1 cellular context compared by ENCODE assay signal in the genomic region with DNA sequence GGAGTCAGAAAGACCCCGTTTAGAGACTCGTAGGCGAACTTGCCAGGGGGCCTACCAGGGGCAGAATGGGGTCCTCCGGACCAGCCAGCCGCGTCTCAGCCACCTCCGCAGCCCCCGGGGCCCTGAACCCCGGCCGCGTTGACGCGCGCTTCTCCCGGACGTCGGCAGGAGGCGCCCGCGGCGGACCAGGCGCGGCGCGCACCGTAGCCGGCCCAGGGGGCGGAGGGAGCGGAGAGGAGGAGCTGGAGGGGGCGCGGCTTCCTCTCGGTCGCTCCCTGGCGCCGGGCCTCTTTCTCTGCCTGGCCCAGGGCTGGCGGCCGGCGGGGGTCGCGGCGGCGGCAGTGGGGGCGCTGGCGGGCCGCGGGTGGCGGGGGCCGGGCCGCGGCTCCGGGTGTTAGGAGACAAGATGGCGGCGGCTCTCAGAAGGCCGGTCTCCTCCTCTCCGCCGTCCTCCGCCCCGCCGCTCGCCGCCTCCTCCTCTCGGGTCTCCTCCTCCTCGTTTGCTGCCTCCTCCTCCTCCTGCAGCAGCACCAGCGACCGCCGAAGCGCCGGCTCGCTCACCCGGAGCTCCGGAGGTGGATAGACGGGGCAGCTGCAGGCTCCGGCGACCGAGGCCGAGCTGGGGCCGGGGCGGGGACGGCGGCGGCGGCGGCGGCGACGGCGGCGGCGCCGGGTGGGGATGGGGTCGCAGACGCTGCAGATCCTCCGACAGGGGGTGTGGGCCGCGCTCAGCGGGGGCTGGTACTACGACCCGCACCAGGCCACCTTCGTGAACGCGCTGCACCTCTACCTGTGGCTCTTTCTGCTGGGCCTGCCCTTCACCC.
TF ChIP-seq lines count a peak whose summit lies in the region.

A gene (plus strand): TSS at position 288 of the 824 bp plus-strand sequence. CDS start 392 bp downstream, at position 680.

TF ChIP-seq in HepG2, 621 proteins besides CTCF, POLR2A, EP300 and RAD21 (continued from another document and continues in another):
- TF ChIP-seq, protein P1, sequence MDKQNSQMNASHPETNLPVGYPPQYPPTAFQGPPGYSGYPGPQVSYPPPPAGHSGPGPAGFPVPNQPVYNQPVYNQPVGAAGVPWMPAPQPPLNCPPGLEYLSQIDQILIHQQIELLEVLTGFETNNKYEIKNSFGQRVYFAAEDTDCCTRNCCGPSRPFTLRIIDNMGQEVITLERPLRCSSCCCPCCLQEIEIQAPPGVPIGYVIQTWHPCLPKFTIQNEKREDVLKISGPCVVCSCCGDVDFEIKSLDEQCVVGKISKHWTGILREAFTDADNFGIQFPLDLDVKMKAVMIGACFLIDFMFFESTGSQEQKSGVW (CRISPR knock-in tag; IDR thresholded peaks at IDR 0.05; ENCODE audit: borderline replicate concordance) = no peak
- no peak for TF ChIP-seq ZEB1 (IDR thresholded peaks at IDR 0.05; ENCODE audit: insufficient replicate concordance, low read depth)
- TF ChIP-seq MED8 (CRISPR knock-in tag; IDR thresholded peaks at IDR 0.05; ENCODE audit: insufficient replicate concordance) = no peak
- TF ChIP-seq HOXA5 (CRISPR knock-in tag; IDR thresholded peaks at IDR 0.05) = no peak
- peak; percentile 38; the same call in 1 of the 2 replicates for TF ChIP-seq ZKSCAN8 (CRISPR knock-in tag; IDR thresholded peaks at IDR 0.05; ENCODE audit: borderline replicate concordance)
- no peak for TF ChIP-seq HMGA1 (CRISPR knock-in tag; conservative IDR thresholded peaks at IDR 0.05)
- TF ChIP-seq, protein P2, sequence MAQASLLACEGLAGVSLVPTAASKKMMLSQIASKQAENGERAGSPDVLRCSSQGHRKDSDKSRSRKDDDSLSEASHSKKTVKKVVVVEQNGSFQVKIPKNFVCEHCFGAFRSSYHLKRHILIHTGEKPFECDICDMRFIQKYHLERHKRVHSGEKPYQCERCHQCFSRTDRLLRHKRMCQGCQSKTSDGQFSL (CRISPR knock-in tag; IDR thresholded peaks at IDR 0.05) = no peak
- no peak for TF ChIP-seq ZNF781 (CRISPR knock-in tag; IDR thresholded peaks at IDR 0.05; ENCODE audit: borderline replicate concordance, not compliant biosample characterization)
- TF ChIP-seq, protein P3, sequence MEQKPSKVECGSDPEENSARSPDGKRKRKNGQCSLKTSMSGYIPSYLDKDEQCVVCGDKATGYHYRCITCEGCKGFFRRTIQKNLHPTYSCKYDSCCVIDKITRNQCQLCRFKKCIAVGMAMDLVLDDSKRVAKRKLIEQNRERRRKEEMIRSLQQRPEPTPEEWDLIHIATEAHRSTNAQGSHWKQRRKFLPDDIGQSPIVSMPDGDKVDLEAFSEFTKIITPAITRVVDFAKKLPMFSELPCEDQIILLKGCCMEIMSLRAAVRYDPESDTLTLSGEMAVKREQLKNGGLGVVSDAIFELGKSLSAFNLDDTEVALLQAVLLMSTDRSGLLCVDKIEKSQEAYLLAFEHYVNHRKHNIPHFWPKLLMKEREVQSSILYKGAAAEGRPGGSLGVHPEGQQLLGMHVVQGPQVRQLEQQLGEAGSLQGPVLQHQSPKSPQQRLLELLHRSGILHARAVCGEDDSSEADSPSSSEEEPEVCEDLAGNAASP (CRISPR knock-in tag; IDR thresholded peaks at IDR 0.05; ENCODE audit: borderline replicate concordance) = no peak
- TF ChIP-seq ZNF674 (CRISPR knock-in tag; IDR thresholded peaks at IDR 0.05; ENCODE audit: low read depth) = no peak
- TF ChIP-seq ZNF607 (CRISPR knock-in tag; IDR thresholded peaks at IDR 0.05; ENCODE audit: borderline replicate concordance) = no peak
- TF ChIP-seq CEBPG (CRISPR knock-in tag; IDR thresholded peaks at IDR 0.05) = no peak
- no peak; the same call in 1 of the 2 replicates for TF ChIP-seq ZSCAN22 (CRISPR knock-in tag; IDR thresholded peaks at IDR 0.05)
- TF ChIP-seq ZNF367 (CRISPR knock-in tag; IDR thresholded peaks at IDR 0.05; ENCODE audit: borderline replicate concordance) = no peak; the same call in 1 of the 2 replicates
- TF ChIP-seq ARNT2 (CRISPR knock-in tag; IDR thresholded peaks at IDR 0.05; ENCODE audit: low read depth) = no peak; the same call in 1 of the 2 replicates
- TF ChIP-seq, protein P4, sequence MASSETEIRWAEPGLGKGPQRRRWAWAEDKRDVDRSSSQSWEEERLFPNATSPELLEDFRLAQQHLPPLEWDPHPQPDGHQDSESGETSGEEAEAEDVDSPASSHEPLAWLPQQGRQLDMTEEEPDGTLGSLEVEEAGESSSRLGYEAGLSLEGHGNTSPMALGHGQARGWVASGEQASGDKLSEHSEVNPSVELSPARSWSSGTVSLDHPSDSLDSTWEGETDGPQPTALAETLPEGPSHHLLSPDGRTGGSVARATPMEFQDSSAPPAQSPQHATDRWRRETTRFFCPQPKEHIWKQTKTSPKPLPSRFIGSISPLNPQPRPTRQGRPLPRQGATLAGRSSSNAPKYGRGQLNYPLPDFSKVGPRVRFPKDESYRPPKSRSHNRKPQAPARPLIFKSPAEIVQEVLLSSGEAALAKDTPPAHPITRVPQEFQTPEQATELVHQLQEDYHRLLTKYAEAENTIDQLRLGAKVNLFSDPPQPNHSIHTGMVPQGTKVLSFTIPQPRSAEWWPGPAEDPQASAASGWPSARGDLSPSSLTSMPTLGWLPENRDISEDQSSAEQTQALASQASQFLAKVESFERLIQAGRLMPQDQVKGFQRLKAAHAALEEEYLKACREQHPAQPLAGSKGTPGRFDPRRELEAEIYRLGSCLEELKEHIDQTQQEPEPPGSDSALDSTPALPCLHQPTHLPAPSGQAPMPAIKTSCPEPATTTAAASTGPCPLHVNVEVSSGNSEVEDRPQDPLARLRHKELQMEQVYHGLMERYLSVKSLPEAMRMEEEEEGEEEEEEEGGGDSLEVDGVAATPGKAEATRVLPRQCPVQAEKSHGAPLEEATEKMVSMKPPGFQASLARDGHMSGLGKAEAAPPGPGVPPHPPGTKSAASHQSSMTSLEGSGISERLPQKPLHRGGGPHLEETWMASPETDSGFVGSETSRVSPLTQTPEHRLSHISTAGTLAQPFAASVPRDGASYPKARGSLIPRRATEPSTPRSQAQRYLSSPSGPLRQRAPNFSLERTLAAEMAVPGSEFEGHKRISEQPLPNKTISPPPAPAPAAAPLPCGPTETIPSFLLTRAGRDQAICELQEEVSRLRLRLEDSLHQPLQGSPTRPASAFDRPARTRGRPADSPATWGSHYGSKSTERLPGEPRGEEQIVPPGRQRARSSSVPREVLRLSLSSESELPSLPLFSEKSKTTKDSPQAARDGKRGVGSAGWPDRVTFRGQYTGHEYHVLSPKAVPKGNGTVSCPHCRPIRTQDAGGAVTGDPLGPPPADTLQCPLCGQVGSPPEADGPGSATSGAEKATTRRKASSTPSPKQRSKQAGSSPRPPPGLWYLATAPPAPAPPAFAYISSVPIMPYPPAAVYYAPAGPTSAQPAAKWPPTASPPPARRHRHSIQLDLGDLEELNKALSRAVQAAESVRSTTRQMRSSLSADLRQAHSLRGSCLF (CRISPR knock-in tag; IDR thresholded peaks at IDR 0.05; ENCODE audit: borderline replicate concordance) = no peak
- TF ChIP-seq PPARG (CRISPR knock-in tag; conservative IDR thresholded peaks at IDR 0.05) = no peak
- TF ChIP-seq ZNF430 (CRISPR knock-in tag; IDR thresholded peaks at IDR 0.05) = 0 out of 2 replicates have a peak, but pooled peaks have one; percentile 59
- no peak for TF ChIP-seq ARHGAP35 (CRISPR knock-in tag; IDR thresholded peaks at IDR 0.05; ENCODE audit: borderline replicate concordance)
- TF ChIP-seq SALL1 (CRISPR knock-in tag; IDR thresholded peaks at IDR 0.05) = peak; percentile 79
- TF ChIP-seq, protein P5, sequence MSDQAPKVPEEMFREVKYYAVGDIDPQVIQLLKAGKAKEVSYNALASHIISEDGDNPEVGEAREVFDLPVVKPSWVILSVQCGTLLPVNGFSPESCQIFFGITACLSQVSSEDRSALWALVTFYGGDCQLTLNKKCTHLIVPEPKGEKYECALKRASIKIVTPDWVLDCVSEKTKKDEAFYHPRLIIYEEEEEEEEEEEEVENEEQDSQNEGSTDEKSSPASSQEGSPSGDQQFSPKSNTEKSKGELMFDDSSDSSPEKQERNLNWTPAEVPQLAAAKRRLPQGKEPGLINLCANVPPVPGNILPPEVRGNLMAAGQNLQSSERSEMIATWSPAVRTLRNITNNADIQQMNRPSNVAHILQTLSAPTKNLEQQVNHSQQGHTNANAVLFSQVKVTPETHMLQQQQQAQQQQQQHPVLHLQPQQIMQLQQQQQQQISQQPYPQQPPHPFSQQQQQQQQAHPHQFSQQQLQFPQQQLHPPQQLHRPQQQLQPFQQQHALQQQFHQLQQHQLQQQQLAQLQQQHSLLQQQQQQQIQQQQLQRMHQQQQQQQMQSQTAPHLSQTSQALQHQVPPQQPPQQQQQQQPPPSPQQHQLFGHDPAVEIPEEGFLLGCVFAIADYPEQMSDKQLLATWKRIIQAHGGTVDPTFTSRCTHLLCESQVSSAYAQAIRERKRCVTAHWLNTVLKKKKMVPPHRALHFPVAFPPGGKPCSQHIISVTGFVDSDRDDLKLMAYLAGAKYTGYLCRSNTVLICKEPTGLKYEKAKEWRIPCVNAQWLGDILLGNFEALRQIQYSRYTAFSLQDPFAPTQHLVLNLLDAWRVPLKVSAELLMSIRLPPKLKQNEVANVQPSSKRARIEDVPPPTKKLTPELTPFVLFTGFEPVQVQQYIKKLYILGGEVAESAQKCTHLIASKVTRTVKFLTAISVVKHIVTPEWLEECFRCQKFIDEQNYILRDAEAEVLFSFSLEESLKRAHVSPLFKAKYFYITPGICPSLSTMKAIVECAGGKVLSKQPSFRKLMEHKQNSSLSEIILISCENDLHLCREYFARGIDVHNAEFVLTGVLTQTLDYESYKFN (CRISPR knock-in tag; conservative IDR thresholded peaks at IDR 0.05) = peak; percentile 33; the same call in 1 of the 2 replicates
- no peak for TF ChIP-seq IRX3 (CRISPR knock-in tag; IDR thresholded peaks at IDR 0.05; ENCODE audit: borderline replicate concordance, low read depth)
- TF ChIP-seq SCMH1 (CRISPR knock-in tag; IDR thresholded peaks at IDR 0.05; ENCODE audit: borderline replicate concordance) = no peak
- TF ChIP-seq DMAP1 (CRISPR knock-in tag; IDR thresholded peaks at IDR 0.05) = no peak
- no peak for TF ChIP-seq ZFP82 (CRISPR knock-in tag; IDR thresholded peaks at IDR 0.05; ENCODE audit: borderline replicate concordance)
- no peak for TF ChIP-seq HNF4A (CRISPR knock-in tag; IDR thresholded peaks at IDR 0.05)
- TF ChIP-seq CENPT (CRISPR knock-in tag; IDR thresholded peaks at IDR 0.05; ENCODE audit: low read depth) = no peak
- TF ChIP-seq ZNF547 (CRISPR knock-in tag; IDR thresholded peaks at IDR 0.05) = no peak; the same call in 1 of the 2 replicates
- TF ChIP-seq ZNF577 (CRISPR knock-in tag; IDR thresholded peaks at IDR 0.05; ENCODE audit: borderline replicate concordance, low read depth) = no peak
- TF ChIP-seq KLF9 (CRISPR knock-in tag; IDR thresholded peaks at IDR 0.05; ENCODE audit: low read depth) = no peak
- TF ChIP-seq, protein P6, sequence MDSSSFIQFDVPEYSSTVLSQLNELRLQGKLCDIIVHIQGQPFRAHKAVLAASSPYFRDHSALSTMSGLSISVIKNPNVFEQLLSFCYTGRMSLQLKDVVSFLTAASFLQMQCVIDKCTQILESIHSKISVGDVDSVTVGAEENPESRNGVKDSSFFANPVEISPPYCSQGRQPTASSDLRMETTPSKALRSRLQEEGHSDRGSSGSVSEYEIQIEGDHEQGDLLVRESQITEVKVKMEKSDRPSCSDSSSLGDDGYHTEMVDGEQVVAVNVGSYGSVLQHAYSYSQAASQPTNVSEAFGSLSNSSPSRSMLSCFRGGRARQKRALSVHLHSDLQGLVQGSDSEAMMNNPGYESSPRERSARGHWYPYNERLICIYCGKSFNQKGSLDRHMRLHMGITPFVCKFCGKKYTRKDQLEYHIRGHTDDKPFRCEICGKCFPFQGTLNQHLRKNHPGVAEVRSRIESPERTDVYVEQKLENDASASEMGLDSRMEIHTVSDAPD (CRISPR knock-in tag; IDR thresholded peaks at IDR 0.05) = no peak
- TF ChIP-seq EEA1 (CRISPR knock-in tag; IDR thresholded peaks at IDR 0.05; ENCODE audit: borderline replicate concordance) = no peak
- TF ChIP-seq, protein P7, sequence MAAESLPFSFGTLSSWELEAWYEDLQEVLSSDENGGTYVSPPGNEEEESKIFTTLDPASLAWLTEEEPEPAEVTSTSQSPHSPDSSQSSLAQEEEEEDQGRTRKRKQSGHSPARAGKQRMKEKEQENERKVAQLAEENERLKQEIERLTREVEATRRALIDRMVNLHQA (CRISPR knock-in tag; IDR thresholded peaks at IDR 0.05) = no peak
- TF ChIP-seq ZNF7 (CRISPR knock-in tag; IDR thresholded peaks at IDR 0.05) = no peak
- TF ChIP-seq, protein P8, sequence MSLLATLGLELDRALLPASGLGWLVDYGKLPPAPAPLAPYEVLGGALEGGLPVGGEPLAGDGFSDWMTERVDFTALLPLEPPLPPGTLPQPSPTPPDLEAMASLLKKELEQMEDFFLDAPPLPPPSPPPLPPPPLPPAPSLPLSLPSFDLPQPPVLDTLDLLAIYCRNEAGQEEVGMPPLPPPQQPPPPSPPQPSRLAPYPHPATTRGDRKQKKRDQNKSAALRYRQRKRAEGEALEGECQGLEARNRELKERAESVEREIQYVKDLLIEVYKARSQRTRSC (CRISPR knock-in tag; IDR thresholded peaks at IDR 0.05; ENCODE audit: low read depth) = no peak
- TF ChIP-seq HNRNPK (IDR thresholded peaks at IDR 0.05; ENCODE audit: low read depth, low read length, poor library complexity, severe bottlenecking) = no peak
- TF ChIP-seq, protein P9, sequence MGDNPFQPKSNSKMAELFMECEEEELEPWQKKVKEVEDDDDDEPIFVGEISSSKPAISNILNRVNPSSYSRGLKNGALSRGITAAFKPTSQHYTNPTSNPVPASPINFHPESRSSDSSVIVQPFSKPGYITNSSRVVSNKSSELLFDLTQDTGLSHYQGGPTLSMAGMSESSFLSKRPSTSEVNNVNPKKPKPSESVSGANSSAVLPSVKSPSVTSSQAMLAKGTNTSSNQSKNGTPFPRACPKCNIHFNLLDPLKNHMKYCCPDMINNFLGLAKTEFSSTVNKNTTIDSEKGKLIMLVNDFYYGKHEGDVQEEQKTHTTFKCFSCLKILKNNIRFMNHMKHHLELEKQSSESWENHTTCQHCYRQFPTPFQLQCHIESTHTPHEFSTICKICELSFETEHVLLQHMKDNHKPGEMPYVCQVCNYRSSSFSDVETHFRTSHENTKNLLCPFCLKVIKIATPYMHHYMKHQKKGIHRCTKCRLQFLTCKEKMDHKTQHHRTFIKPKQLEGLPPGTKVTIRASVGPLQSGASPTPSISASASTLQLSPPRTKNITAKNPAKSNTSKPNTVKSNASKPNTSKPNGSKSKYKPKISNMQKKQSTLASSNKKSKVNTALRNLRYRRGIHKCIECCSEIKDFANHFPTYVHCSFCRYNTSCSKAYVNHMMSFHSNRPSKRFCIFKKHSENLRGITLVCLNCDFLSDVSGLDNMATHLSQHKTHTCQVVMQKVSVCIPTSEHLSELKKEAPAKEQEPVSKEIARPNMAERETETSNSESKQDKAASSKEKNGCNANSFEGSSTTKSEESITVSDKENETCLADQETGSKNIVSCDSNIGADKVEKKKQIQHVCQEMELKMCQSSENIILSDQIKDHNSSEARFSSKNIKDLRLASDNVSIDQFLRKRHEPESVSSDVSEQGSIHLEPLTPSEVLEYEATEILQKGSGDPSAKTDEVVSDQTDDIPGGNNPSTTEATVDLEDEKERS (CRISPR knock-in tag; IDR thresholded peaks at IDR 0.05) = no peak
